Comparison of ENCODE assay signal across 1 cellular context in the genomic region with DNA sequence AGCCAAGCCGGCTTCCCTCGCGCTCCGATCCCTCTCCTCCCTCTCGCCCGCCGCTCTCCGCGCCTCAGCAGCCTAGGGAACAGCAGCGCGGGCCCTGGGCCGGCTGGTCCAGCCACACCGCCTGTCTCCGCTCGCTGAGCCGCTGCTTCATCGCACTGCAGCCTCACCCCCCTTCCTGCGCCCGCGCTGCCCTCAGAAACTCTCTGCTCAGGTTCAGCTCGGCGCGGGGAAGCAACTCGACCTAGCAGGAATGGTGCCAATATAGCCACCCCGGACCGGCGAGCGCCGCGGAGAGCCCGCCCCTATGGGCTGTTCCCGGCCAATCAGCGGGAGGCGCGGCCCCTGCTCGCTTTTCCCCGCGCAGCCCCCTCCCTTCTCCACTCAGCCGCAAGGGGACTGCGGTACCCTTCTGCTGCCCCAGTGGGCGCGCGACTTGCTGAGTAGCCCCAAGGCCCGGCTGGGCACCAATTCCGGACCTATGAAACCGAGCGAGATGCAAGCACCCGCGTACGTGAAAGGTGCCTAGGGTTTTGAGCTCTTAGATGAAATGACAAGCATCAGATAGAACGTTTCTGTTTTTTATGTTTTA.
TF ChIP-seq lines count a peak whose summit lies in the region.

Gene ADAMTS20, minus strand, starts transcription at position 233 of the 589 bp plus-strand sequence. CDS start 282 bp downstream, outside the sequence.

TF ChIP-seq in WTC11, 78 proteins besides CTCF, POLR2A, EP300 and RAD21 (continued from another document and continues in another):
- TF ChIP-seq E2F1 (CRISPR knock-in tag; IDR thresholded peaks at IDR 0.05): no peak
- TF ChIP-seq, protein P1, sequence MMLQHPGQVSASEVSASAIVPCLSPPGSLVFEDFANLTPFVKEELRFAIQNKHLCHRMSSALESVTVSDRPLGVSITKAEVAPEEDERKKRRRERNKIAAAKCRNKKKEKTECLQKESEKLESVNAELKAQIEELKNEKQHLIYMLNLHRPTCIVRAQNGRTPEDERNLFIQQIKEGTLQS (CRISPR knock-in tag; conservative IDR thresholded peaks at IDR 0.05): no peak
- no peak for TF ChIP-seq FOXP1 (CRISPR knock-in tag; IDR thresholded peaks at IDR 0.05; ENCODE audit: borderline replicate concordance)
- no peak; the same call in 1 of the 2 replicates for TF ChIP-seq FOXK1 (CRISPR knock-in tag; IDR thresholded peaks at IDR 0.05)
- no peak for TF ChIP-seq ZBTB21 (CRISPR knock-in tag; IDR thresholded peaks at IDR 0.05; ENCODE audit: borderline replicate concordance)
- no peak for TF ChIP-seq RORB (CRISPR knock-in tag; IDR thresholded peaks at IDR 0.05)
- no peak for TF ChIP-seq MLX (CRISPR knock-in tag; IDR thresholded peaks at IDR 0.05)
- no peak for TF ChIP-seq RELA (CRISPR knock-in tag; IDR thresholded peaks at IDR 0.05; ENCODE audit: borderline replicate concordance)
- TF ChIP-seq E2F4 (CRISPR knock-in tag; IDR thresholded peaks at IDR 0.05; ENCODE audit: borderline replicate concordance, low read depth): no peak
- TF ChIP-seq MYBL2 (CRISPR knock-in tag; IDR thresholded peaks at IDR 0.05): no peak
- TF ChIP-seq, protein P2, sequence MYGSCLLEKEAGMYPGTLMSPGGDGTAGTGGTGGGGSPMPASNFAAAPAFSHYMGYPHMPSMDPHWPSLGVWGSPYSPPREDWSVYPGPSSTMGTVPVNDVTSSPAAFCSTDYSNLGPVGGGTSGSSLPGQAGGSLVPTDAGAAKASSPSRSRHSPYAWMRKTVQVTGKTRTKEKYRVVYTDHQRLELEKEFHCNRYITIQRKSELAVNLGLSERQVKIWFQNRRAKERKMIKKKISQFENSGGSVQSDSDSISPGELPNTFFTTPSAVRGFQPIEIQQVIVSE (CRISPR knock-in tag; IDR thresholded peaks at IDR 0.05; ENCODE audit: borderline replicate concordance): no peak
- TF ChIP-seq, protein P3, sequence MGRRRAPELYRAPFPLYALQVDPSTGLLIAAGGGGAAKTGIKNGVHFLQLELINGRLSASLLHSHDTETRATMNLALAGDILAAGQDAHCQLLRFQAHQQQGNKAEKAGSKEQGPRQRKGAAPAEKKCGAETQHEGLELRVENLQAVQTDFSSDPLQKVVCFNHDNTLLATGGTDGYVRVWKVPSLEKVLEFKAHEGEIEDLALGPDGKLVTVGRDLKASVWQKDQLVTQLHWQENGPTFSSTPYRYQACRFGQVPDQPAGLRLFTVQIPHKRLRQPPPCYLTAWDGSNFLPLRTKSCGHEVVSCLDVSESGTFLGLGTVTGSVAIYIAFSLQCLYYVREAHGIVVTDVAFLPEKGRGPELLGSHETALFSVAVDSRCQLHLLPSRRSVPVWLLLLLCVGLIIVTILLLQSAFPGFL (CRISPR knock-in tag; IDR thresholded peaks at IDR 0.05; ENCODE audit: borderline replicate concordance): no peak
- TF ChIP-seq, protein P4, sequence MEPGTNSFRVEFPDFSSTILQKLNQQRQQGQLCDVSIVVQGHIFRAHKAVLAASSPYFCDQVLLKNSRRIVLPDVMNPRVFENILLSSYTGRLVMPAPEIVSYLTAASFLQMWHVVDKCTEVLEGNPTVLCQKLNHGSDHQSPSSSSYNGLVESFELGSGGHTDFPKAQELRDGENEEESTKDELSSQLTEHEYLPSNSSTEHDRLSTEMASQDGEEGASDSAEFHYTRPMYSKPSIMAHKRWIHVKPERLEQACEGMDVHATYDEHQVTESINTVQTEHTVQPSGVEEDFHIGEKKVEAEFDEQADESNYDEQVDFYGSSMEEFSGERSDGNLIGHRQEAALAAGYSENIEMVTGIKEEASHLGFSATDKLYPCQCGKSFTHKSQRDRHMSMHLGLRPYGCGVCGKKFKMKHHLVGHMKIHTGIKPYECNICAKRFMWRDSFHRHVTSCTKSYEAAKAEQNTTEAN (CRISPR knock-in tag; IDR thresholded peaks at IDR 0.05): peak; percentile 82
- TF ChIP-seq, protein P5, sequence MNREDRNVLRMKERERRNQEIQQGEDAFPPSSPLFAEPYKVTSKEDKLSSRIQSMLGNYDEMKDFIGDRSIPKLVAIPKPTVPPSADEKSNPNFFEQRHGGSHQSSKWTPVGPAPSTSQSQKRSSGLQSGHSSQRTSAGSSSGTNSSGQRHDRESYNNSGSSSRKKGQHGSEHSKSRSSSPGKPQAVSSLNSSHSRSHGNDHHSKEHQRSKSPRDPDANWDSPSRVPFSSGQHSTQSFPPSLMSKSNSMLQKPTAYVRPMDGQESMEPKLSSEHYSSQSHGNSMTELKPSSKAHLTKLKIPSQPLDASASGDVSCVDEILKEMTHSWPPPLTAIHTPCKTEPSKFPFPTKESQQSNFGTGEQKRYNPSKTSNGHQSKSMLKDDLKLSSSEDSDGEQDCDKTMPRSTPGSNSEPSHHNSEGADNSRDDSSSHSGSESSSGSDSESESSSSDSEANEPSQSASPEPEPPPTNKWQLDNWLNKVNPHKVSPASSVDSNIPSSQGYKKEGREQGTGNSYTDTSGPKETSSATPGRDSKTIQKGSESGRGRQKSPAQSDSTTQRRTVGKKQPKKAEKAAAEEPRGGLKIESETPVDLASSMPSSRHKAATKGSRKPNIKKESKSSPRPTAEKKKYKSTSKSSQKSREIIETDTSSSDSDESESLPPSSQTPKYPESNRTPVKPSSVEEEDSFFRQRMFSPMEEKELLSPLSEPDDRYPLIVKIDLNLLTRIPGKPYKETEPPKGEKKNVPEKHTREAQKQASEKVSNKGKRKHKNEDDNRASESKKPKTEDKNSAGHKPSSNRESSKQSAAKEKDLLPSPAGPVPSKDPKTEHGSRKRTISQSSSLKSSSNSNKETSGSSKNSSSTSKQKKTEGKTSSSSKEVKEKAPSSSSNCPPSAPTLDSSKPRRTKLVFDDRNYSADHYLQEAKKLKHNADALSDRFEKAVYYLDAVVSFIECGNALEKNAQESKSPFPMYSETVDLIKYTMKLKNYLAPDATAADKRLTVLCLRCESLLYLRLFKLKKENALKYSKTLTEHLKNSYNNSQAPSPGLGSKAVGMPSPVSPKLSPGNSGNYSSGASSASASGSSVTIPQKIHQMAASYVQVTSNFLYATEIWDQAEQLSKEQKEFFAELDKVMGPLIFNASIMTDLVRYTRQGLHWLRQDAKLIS (CRISPR knock-in tag; IDR thresholded peaks at IDR 0.05; ENCODE audit: borderline replicate concordance): no peak; the same call in 1 of the 2 replicates
- TF ChIP-seq GRHL2 (CRISPR knock-in tag; IDR thresholded peaks at IDR 0.05; ENCODE audit: insufficient replicate concordance, severe bottlenecking): no peak
- no peak for TF ChIP-seq ZNF416 (CRISPR knock-in tag; IDR thresholded peaks at IDR 0.05)
- TF ChIP-seq NFE2L1 (CRISPR knock-in tag; IDR thresholded peaks at IDR 0.05): 0 out of 2 replicates have a peak, but pooled peaks have one; percentile 18
- TF ChIP-seq ZNF423 (CRISPR knock-in tag; IDR thresholded peaks at IDR 0.05): no peak
- TF ChIP-seq NR2C2 (CRISPR knock-in tag; IDR thresholded peaks at IDR 0.05): no peak
- TF ChIP-seq NR3C1 (CRISPR knock-in tag; conservative IDR thresholded peaks at IDR 0.05; ENCODE audit: low read depth): no peak
- TF ChIP-seq ZNF219 (CRISPR knock-in tag; IDR thresholded peaks at IDR 0.05; ENCODE audit: borderline replicate concordance): no peak
- no peak for TF ChIP-seq MXD4 (CRISPR knock-in tag; IDR thresholded peaks at IDR 0.05; ENCODE audit: borderline replicate concordance)
- peak; percentile 77; the same call in 1 of the 2 replicates for TF ChIP-seq ARID4B (CRISPR knock-in tag; IDR thresholded peaks at IDR 0.05; ENCODE audit: borderline replicate concordance)
- no peak for TF ChIP-seq USF2 (CRISPR knock-in tag; IDR thresholded peaks at IDR 0.05)
- TF ChIP-seq, protein P6, sequence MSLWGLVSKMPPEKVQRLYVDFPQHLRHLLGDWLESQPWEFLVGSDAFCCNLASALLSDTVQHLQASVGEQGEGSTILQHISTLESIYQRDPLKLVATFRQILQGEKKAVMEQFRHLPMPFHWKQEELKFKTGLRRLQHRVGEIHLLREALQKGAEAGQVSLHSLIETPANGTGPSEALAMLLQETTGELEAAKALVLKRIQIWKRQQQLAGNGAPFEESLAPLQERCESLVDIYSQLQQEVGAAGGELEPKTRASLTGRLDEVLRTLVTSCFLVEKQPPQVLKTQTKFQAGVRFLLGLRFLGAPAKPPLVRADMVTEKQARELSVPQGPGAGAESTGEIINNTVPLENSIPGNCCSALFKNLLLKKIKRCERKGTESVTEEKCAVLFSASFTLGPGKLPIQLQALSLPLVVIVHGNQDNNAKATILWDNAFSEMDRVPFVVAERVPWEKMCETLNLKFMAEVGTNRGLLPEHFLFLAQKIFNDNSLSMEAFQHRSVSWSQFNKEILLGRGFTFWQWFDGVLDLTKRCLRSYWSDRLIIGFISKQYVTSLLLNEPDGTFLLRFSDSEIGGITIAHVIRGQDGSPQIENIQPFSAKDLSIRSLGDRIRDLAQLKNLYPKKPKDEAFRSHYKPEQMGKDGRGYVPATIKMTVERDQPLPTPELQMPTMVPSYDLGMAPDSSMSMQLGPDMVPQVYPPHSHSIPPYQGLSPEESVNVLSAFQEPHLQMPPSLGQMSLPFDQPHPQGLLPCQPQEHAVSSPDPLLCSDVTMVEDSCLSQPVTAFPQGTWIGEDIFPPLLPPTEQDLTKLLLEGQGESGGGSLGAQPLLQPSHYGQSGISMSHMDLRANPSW (CRISPR knock-in tag; conservative IDR thresholded peaks at IDR 0.05; ENCODE audit: low read depth): no peak
- TF ChIP-seq ZNF425 (CRISPR knock-in tag; conservative IDR thresholded peaks at IDR 0.05): no peak
- TF ChIP-seq OVOL2 (CRISPR knock-in tag; IDR thresholded peaks at IDR 0.05; ENCODE audit: borderline replicate concordance): no peak
